In the genomic region with DNA sequence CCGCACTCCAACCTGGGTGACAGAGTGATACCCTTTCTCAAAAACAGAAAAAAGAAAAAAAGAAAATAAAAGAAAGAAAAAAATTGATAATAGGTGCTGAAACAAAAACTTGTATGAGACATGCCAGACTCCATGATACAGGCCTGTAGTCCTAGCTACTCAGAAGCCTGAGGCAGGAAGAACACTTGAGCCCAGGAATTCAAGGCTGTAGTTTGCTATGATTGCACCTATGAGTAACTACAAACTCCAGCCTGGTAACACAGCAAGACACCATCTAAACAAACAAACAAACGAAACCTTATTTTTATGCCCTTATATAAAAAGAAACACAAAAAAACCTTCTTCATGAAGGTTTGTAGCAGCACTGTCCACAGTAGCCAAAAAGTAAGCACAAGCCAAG, we compare ENCODE assay signal across 27 cellular contexts.
"Had no signal": no experiment of that assay in that cellular context is flagged by ENCODE, and none has a peak within 500 bp of the region (broad histone marks: within the 10 kb centered on the region; RNA-seq: fewer than 3 reads in every experiment).

No MANE protein-coding gene starts in this region.

- H3K36me3 Mint-ChIP-seq: naive thymus-derived CD8-positive, alpha-beta T cell had no signal

- H3K4me3 Mint-ChIP-seq: naive thymus-derived CD8-positive, alpha-beta T cell; nephron progenitor cell; stimulated activated naive CD8-positive, alpha-beta T cell treated with anti-CD3 and anti-CD28 coated beads, Interleukin-15, amount 100 ng/mL, for 72 hours had no signal

- H3K27ac ChIP-seq: dorsolateral prefrontal cortex, esophagus muscularis mucosa, foreskin keratinocyte, gastroesophageal sphincter, heart left ventricle, hepatocyte, left lung, prostate gland, right atrium auricular region, suprapubic skin, upper lobe of left lung, uterus had no signal

- ATAC-seq: foreskin keratinocyte; gastroesophageal sphincter; heart left ventricle; left cardiac atrium; left lung; naive thymus-derived CD8-positive, alpha-beta T cell; sciatic nerve; stimulated activated naive CD8-positive, alpha-beta T cell treated with anti-CD3 and anti-CD28 coated beads, Interleukin-15, amount 100 ng/mL, for 72 hours had no signal

- H2AFZ ChIP-seq: hepatocyte had no signal

- H3K79me2 ChIP-seq: hepatocyte had no signal

- DNase-seq: dorsolateral prefrontal cortex; effector CD4-positive, alpha-beta T cell; foreskin keratinocyte; heart left ventricle; kidney; left cardiac atrium; left lung; mesenchymal stem cell; naive thymus-derived CD8-positive, alpha-beta T cell; nephron progenitor cell; nucleus accumbens; stimulated activated CD4-positive, alpha-beta T cell treated with anti-CD3 and anti-CD28 coated beads, Interleukin-12 subunit alpha, Interleukin-12 subunit beta, amount 100 ng/mL, for 4 hours; stimulated activated CD4-positive, alpha-beta T cell treated with anti-CD3 and anti-CD28 coated beads, Interleukin-1b, Interleukin-23, amount 100 ng/mL, for 48 hours; stimulated activated CD4-positive, alpha-beta T cell treated with anti-CD3 and anti-CD28 coated beads, Interleukin-4, amount 100 ng/mL, for 1 hour; stimulated activated CD8-positive, alpha-beta memory T cell treated with anti-CD3 and anti-CD28 coated beads, Interleukin-4, amount 100 ng/mL, for 48 hours; stimulated activated naive CD4-positive, alpha-beta T cell; stimulated activated naive CD8-positive, alpha-beta T cell treated with anti-CD3 and anti-CD28 coated beads, Interleukin-15, amount 100 ng/mL, for 72 hours; upper lobe of left lung; uterus had no signal

- H3K9me3 ChIP-seq: esophagus muscularis mucosa, gastroesophageal sphincter, heart left ventricle, left lung, prostate gland, right atrium auricular region, suprapubic skin, upper lobe of left lung, uterus had no signal

- H3K27me3 ChIP-seq: dorsolateral prefrontal cortex, esophagus muscularis mucosa, foreskin keratinocyte, gastroesophageal sphincter, heart left ventricle, hepatocyte, left lung, right atrium auricular region, suprapubic skin, upper lobe of left lung, uterus had no signal

- H3K4me1 ChIP-seq: foreskin keratinocyte had no signal

- H3K9me3 Mint-ChIP-seq: naive thymus-derived CD8-positive, alpha-beta T cell; nephron progenitor cell; stimulated activated naive CD8-positive, alpha-beta T cell treated with anti-CD3 and anti-CD28 coated beads, Interleukin-15, amount 100 ng/mL, for 72 hours had no signal

- FAIRE-seq: kidney had no signal

- H3K27ac Mint-ChIP-seq: naive thymus-derived CD8-positive, alpha-beta T cell; nephron progenitor cell had no signal

- H3K4me2 ChIP-seq: hepatocyte, smooth muscle cell had no signal

- H3K4me3 ChIP-seq: dorsolateral prefrontal cortex, esophagus muscularis mucosa, gastroesophageal sphincter, heart left ventricle, hepatocyte, left lung, prostate gland, right atrium auricular region, smooth muscle cell, suprapubic skin, upper lobe of left lung, uterus had no signal

- H3K36me3 ChIP-seq: esophagus muscularis mucosa, gastroesophageal sphincter, heart left ventricle, left lung, prostate gland, right atrium auricular region, suprapubic skin, upper lobe of left lung, uterus had no signal
